Comparison of ENCODE assay signal across 22 cellular contexts in the genomic region with DNA sequence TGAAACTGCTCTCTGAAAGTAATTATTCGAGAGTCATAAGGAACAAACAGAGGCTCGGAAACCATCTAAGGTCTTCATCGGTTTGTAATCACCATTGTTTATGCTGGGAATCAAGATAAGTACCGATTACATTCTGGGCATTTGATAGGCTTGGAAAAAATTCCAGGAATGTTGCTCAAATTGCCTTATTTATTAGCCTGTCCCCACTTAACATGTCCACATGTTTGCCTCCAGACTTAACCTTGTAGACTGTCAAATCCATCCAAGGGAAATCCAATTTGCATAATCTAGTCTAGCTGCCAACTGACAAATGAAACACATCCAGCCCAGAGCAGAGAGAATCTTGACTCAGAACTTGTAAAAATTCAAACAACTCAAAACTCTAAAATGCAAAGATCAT. TPM values are rescaled to one million over a fixed set of nuclear protein-coding genes. Genes with fewer than 3 reads are reported as not detected.
DNase-seq lines count a peak whose midpoint lies in the region; ATAC-seq and TF ChIP-seq lines count a peak whose summit lies in the region.
"Had no signal": no experiment of that assay in that cellular context is flagged by ENCODE, and none has a peak within 500 bp of the region (broad histone marks: within the 10 kb centered on the region; RNA-seq: fewer than 3 reads in every experiment).

No MANE protein-coding gene starts in this region.

- DNase-seq in EL, result peak; percentile 23
- peak; percentile 63 for DNase-seq in NCI-H82 treated with DMSO at 0.1 percent for 48 hours (lab: John Stamatoyannopoulos, UW; ENCODE audit: unreplicated experiment)
- peak; percentile 52 for DNase-seq in fibroblast of villous mesenchyme (ENCODE audit: low read depth)
- peak; percentile 51 for DNase-seq in retinal pigment epithelial cell (ENCODE audit: low read depth)
- DNase-seq in upper lobe of right lung, result no peak
- no peak for DNase-seq in SJCRH30
- DNase-seq in CD4-positive, alpha-beta T cell, result no peak
- no peak for DNase-seq in D341Med (ENCODE audit: low spot score)
- DNase-seq: DMS79; GM23248; H9; KBM-7; NCI-H1092 treated with DMSO at 0.1 percent for 48 hours; NCI-H1436 treated with DMSO at 0.1 percent for 48 hours; NCI-H1930; NCI-H2227 treated with DMSO at 0.1 percent for 48 hours; NCI-H510A; NK-92 treated with Interleukin-12 subunit alpha and Interleukin-12 subunit beta, amount 100 ng/mL, for 24 hours; SW 1271 had no signal

- intact Hi-C loops in upper lobe of right lung (cut with DNase I), result no loop called here
- intact Hi-C loops in CD4-positive, alpha-beta T cell (cut with DNase I, micrococcal nuclease), result no loop called here

- no peaks in the 10 kb centered on the region for H3K4me1 ChIP-seq in upper lobe of right lung
- H3K4me1 ChIP-seq in SJCRH30, result no peaks in the 10 kb centered on the region

- H3K4me3 Mint-ChIP-seq in CD4-positive, alpha-beta T cell, result no peak overlapping the region
- H3K4me3 Mint-ChIP-seq: B cell, CD14-positive monocyte, H9 had no signal

- H3K27me3 Mint-ChIP-seq in CD4-positive, alpha-beta T cell, result peaks cover 6% of the 10 kb centered on the region

- H3K4me3 ChIP-seq in fibroblast of villous mesenchyme (ENCODE audit: low read depth, low read length) (no peak overlapping the region), retinal pigment epithelial cell (ENCODE audit: low read length) (no peak overlapping the region), upper lobe of right lung (no peak overlapping the region), SJCRH30 (no peak overlapping the region)
- H3K4me3 ChIP-seq: GM23248, SJSA1 had no signal

- no peaks in the 10 kb centered on the region for H3K27me3 ChIP-seq in upper lobe of right lung
- no peaks in the 10 kb centered on the region for H3K27me3 ChIP-seq in SJCRH30
- H3K27me3 ChIP-seq in CD4-positive, alpha-beta T cell (ENCODE audit: control insufficient read depth, insufficient read depth, low read length), result no peaks in the 10 kb centered on the region
- H3K27me3 ChIP-seq: SJSA1 had no signal

- ATAC-seq in upper lobe of right lung, result no peak
- ATAC-seq in CD4-positive, alpha-beta T cell (ENCODE audit: poor library complexity), result no peak

- H3K9me3 ChIP-seq in upper lobe of right lung (no peaks in the 10 kb centered on the region), SJCRH30 (replicated peaks) (no peaks in the 10 kb centered on the region)
- H3K9me3 ChIP-seq in CD4-positive, alpha-beta T cell (ENCODE audit: control insufficient read depth, low read length), result no peaks in the 10 kb centered on the region

- POLR2A ChIA-PET in CD4-positive, alpha-beta T cell (lab: Charles Lee), result no interaction called here

- no peak overlapping the region for H3K27ac Mint-ChIP-seq in CD4-positive, alpha-beta T cell
- H3K27ac Mint-ChIP-seq: B cell, CD14-positive monocyte, H9 had no signal

- CTCF ChIA-PET in CD4-positive, alpha-beta T cell (lab: Charles Lee), result no interaction called here

- H3K36me3 Mint-ChIP-seq in CD4-positive, alpha-beta T cell (ENCODE audit: low read depth), result no peaks in the 10 kb centered on the region
- H3K36me3 Mint-ChIP-seq: CD14-positive monocyte had no signal

- H3K36me3 ChIP-seq in upper lobe of right lung (no peaks in the 10 kb centered on the region), SJCRH30 (no peaks in the 10 kb centered on the region)
- H3K36me3 ChIP-seq: SJSA1 had no signal

- H3K9me3 Mint-ChIP-seq in CD4-positive, alpha-beta T cell, result peaks cover 7% of the 10 kb centered on the region

- H3K27ac ChIP-seq in upper lobe of right lung (no peak overlapping the region), SJCRH30 (no peak overlapping the region)
- no peak overlapping the region for H3K27ac ChIP-seq in CD4-positive, alpha-beta T cell (ENCODE audit: low read depth, low read length)
- H3K27ac ChIP-seq: GM23248, SJSA1 had no signal

- no peaks in the 10 kb centered on the region for H3K4me1 Mint-ChIP-seq in CD4-positive, alpha-beta T cell (ENCODE audit: low read depth)
- H3K4me1 Mint-ChIP-seq: B cell, CD14-positive monocyte, H9 had no signal

- TF ChIP-seq CTCF in fibroblast of villous mesenchyme (IDR thresholded peaks at IDR 0.05; ENCODE audit: insufficient read depth, low read depth, low read length) (no peak), retinal pigment epithelial cell (conservative IDR thresholded peaks at IDR 0.05; ENCODE audit: low read depth, low read length) (no peak), upper lobe of right lung (IDR thresholded peaks at IDR 0.05) (no peak)
- TF ChIP-seq CTCF in CD4-positive, alpha-beta T cell (IDR thresholded peaks at IDR 0.05), result no peak

RNA-seq across cellular contexts. Expression of gene TMC5, which starts 51.3 kb away (rescaled TPM):
- total RNA-seq in fibroblast of villous mesenchyme (not detected in 2 replicates), upper lobe of right lung (68.7 TPM)
- not detected in 2 replicates for total RNA-seq in SJCRH30 (2014; rRNA removed; shearing (Covaris generic))
- total RNA-seq in CD4-positive, alpha-beta T cell, result not detected
- total RNA-seq: B cell, GM23248, SJSA1 had no signal

Comparison
In these comparisons a context has a peak if more than half of its experiments do, and no peak if none do; other contexts are left out.
1. DNase-seq: peak in EL (single experiment), NCI-H82 treated with DMSO at 0.1 percent for 48 hours (single experiment), fibroblast of villous mesenchyme (single experiment) and retinal pigment epithelial cell (single experiment); none in upper lobe of right lung (single experiment), SJCRH30 (0 of 2), CD4-positive, alpha-beta T cell (0 of 10) and D341Med (single experiment).
2. RNA of gene TMC5, which starts 51.3 kb away (total RNA-seq): 68.7 TPM in upper lobe of right lung (single experiment); not detected in CD4-positive, alpha-beta T cell, not detected in fibroblast of villous mesenchyme and not detected in SJCRH30; every median in the first group is over 10 times any median in the second.